Comparison of ENCODE assay signal across 26 cellular contexts in the genomic region with DNA sequence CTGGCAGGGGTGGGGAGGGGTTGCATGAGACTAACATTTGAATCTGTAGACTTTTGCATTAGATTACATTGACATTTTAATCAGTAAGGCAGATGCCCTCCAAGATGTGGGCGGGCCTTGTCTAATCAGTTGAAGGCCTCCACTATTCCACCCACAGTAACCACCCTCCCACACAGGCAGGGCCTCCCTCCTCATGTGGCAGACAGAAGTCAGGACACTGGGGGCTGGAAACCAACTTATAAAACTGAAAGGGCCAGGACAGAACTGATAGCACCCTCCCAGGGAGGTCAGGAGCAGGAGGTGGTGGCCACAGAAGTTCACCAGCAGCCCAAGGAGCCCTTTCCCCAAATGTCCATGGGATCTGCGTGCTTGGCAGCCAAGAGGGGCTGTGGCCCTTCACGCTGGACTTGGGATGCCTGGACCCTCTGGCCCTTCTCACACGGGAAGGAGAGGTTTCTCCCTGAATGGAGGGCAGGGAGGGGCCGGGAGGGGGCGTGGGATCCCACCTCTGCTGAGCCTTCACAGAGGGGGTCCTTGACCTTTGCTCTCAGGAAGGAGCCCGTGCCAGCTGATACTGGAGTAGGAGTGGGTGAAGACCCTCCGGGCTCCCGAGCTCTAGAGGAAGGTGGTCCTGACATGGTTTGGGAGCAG. TPM values are rescaled to one million over a fixed set of nuclear protein-coding genes. Genes with fewer than 3 reads are reported as not detected.
DNase-seq lines count a peak whose midpoint lies in the region; ATAC-seq, FAIRE-seq and TF ChIP-seq lines count a peak whose summit lies in the region.
"Had no signal": no experiment of that assay in that cellular context is flagged by ENCODE, and none has a peak within 500 bp of the region (broad histone marks: within the 10 kb centered on the region; RNA-seq: fewer than 3 reads in every experiment).

No MANE protein-coding gene starts in this region.

- TF ChIP-seq RAD21 in A549 (conservative IDR thresholded peaks at IDR 0.05 in 1 of 2, IDR thresholded peaks at IDR 0.05 in 1 of 2) = no peak

- no peak overlapping the region for H3K27ac ChIP-seq in A549
- no peak overlapping the region for H3K27ac ChIP-seq in BLaER1 treated with 17β-estradiol and CSF1 and Interleukin-3, amounts not matched to agents 10 nM and 100 nM
- H3K27ac ChIP-seq: adrenal gland, Peyer's patch, skin epidermis, suprapubic skin, vagina had no signal

- H3K27ac Mint-ChIP-seq in chondrocyte (ENCODE audit: unreplicated experiment) = peak overlapping the region; percentile 17
- H3K27ac Mint-ChIP-seq: activated CD4-positive, alpha-beta memory T cell treated with anti-CD3 and anti-CD28 coated beads, Interleukin-2, amount 10 ng/mL, durations not matched to agents 7 days and 5 days; endodermal cell; stimulated activated memory B cell treated with anti-CD40 and anti-IgM and Interleukin-4, amounts not matched to agents 10 μg/mL and 1 μg/mL and 100 μg/mL, for 72 hours; WTC11 had no signal

- no peak for TF ChIP-seq POLR2A in A549 (IDR thresholded peaks at IDR 0.05; ENCODE audit: low read length)
- no peak for TF ChIP-seq POLR2A in NB4 (IDR thresholded peaks at IDR 0.05; ENCODE audit: extremely low read depth, insufficient read length)

- H3K4me3 Mint-ChIP-seq in chondrocyte (ENCODE audit: unreplicated experiment) = no peak overlapping the region
- H3K4me3 Mint-ChIP-seq: activated CD4-positive, alpha-beta memory T cell treated with anti-CD3 and anti-CD28 coated beads, Interleukin-2, amount 10 ng/mL, durations not matched to agents 7 days and 5 days; endodermal cell; stimulated activated memory B cell treated with anti-CD40 and anti-IgM and Interleukin-4, amounts not matched to agents 10 μg/mL and 1 μg/mL and 100 μg/mL, for 72 hours; WTC11 had no signal

- peaks cover 0 to 31% (median 18%) of the 10 kb centered on the region in 11 experiments; a peak in 11 of 22 replicates for H3K36me3 ChIP-seq in BLaER1 treated with 17β-estradiol and CSF1 and Interleukin-3, amounts not matched to agents 10 nM and 100 nM
- H3K36me3 ChIP-seq: adrenal gland, Peyer's patch, suprapubic skin, vagina had no signal

- H3K4me3 ChIP-seq in A549 (no peak overlapping the region), NB4 (ENCODE audit: low read depth, low read length) (no peak overlapping the region)
- H3K4me3 ChIP-seq in BLaER1 treated with 17β-estradiol and CSF1 and Interleukin-3, amounts not matched to agents 10 nM and 100 nM = no peak overlapping the region
- H3K4me3 ChIP-seq: adrenal gland, Peyer's patch, skin epidermis, suprapubic skin, vagina had no signal

- WGBS in A549 (ENCODE audit: missing lambda C conversion rate) = 87% methylated on average over 9 of the region's 9 CpGs

- no peak overlapping the region for H3K4me2 ChIP-seq in A549
- peak overlapping the region; percentile 16 to 97 (median 61); a peak in 19 of 22 replicates for H3K4me2 ChIP-seq in BLaER1 treated with 17β-estradiol and CSF1 and Interleukin-3, amounts not matched to agents 10 nM and 100 nM

- no peak for ATAC-seq in A549
- ATAC-seq in GM19035 (IDR thresholded peaks at IDR 0.05; ENCODE audit: unreplicated experiment) = no peak
- ATAC-seq: stimulated activated memory B cell treated with anti-CD40 and anti-IgM and Interleukin-4, amounts not matched to agents 10 μg/mL and 1 μg/mL and 100 μg/mL, for 72 hours; WTC11 had no signal

- no peak overlapping the region for H3K9ac ChIP-seq in BLaER1 treated with 17β-estradiol and CSF1 and Interleukin-3, amounts not matched to agents 10 nM and 100 nM

- peaks cover 0 to 77% (median 24%) of the 10 kb centered on the region in 11 experiments; a peak in 12 of 22 replicates for H4K20me1 ChIP-seq in BLaER1 treated with 17β-estradiol and CSF1 and Interleukin-3, amounts not matched to agents 10 nM and 100 nM

- POLR2A ChIA-PET in A549 (lab: Yijun Ruan, JAX) = no interaction called here

- H3K4me1 ChIP-seq in A549 = peaks cover 21% of the 10 kb centered on the region
- peaks cover 34 to 87% (median 73%) of the 10 kb centered on the region in 10 experiments for H3K4me1 ChIP-seq in BLaER1 treated with 17β-estradiol and CSF1 and Interleukin-3, amounts not matched to agents 10 nM and 100 nM

- CTCF ChIA-PET in A549 (lab: Yijun Ruan, JAX) = interaction anchor here (1.0 to 12.8 kb wide), 7 partner anchors 28 to 105 kb away, joined by 3 to 99 read pairs (median 4); partner anchors contain the start of genes DCXR and NOTUM

- H3K4me1 Mint-ChIP-seq in chondrocyte (ENCODE audit: low read depth) = peaks cover 25% of the 10 kb centered on the region
- H3K4me1 Mint-ChIP-seq: endodermal cell had no signal

- DNase-seq in A549 (ENCODE audit: low read depth in 1 of 2, low spot score in 1 of 2) = no peak
- DNase-seq in NB4 (ENCODE audit: low read depth) = peak; percentile 46
- no peak for DNase-seq in chondrocyte (ENCODE audit: low spot score)
- no peak for DNase-seq in NOMO-1 (lab: John Stamatoyannopoulos, UW; ENCODE audit: unreplicated experiment in 2 of 2)
- DNase-seq in DMS153 treated with DMSO at 0.1 percent for 48 hours (lab: John Stamatoyannopoulos, UW; ENCODE audit: unreplicated experiment) = no peak
- DNase-seq: activated CD4-positive, alpha-beta memory T cell treated with anti-CD3 and anti-CD28 coated beads, Interleukin-2, amount 10 ng/mL, durations not matched to agents 7 days and 5 days; activated effector memory CD4-positive, alpha-beta T cell treated with anti-CD3 and anti-CD28 coated beads, Interleukin-2, amount 50 U/mL, for 16 hours; adrenal gland; cortex of kidney; endodermal cell; H9; NCI-H1092 treated with DMSO at 0.1 percent for 48 hours; NCI-H2081 treated with DMSO at 0.1 percent for 48 hours; occipital lobe; Peyer's patch; stimulated activated CD4-positive, alpha-beta T cell treated with anti-CD3 and anti-CD28 coated beads, Interleukin-2, amount 100 ng/mL, for 24 hours had no signal

- TF ChIP-seq CTCF in A549 (IDR thresholded peaks at IDR 0.05) (no peak), NB4 (IDR thresholded peaks at IDR 0.05; ENCODE audit: low read depth, low read length) (no peak), chondrocyte (IDR thresholded peaks at IDR 0.05) (no peak)

- peaks cover 10% of the 10 kb centered on the region for H3K36me3 Mint-ChIP-seq in chondrocyte (ENCODE audit: low read depth)

- H3K27me3 ChIP-seq in BLaER1 treated with 17β-estradiol and CSF1 and Interleukin-3, amounts not matched to agents 10 nM and 100 nM = peaks cover 15 to 24% (median 19%) of the 10 kb centered on the region in 11 experiments
- H3K27me3 ChIP-seq: adrenal gland, Peyer's patch, suprapubic skin, vagina had no signal

- no peak for FAIRE-seq in A549 (lab: Jason Lieb, UNC)

- no peaks in the 10 kb centered on the region for H3K9me3 Mint-ChIP-seq in chondrocyte (ENCODE audit: low read depth)
- H3K9me3 Mint-ChIP-seq: activated CD4-positive, alpha-beta memory T cell treated with anti-CD3 and anti-CD28 coated beads, Interleukin-2, amount 10 ng/mL, durations not matched to agents 7 days and 5 days; endodermal cell; H9; stimulated activated memory B cell treated with anti-CD40 and anti-IgM and Interleukin-4, amounts not matched to agents 10 μg/mL and 1 μg/mL and 100 μg/mL, for 72 hours; WTC11 had no signal

- TF ChIP-seq EP300 in A549 (IDR thresholded peaks at IDR 0.05) = no peak

- no peaks in the 10 kb centered on the region for H3K9me3 ChIP-seq in A549
- H3K9me3 ChIP-seq in BLaER1 treated with 17β-estradiol and CSF1 and Interleukin-3, amounts not matched to agents 10 nM and 100 nM (replicated peaks in 1 of 11) = no peaks in the 10 kb centered on the region
- H3K9me3 ChIP-seq: adrenal gland, Peyer's patch, suprapubic skin, vagina had no signal

- no peaks in the 10 kb centered on the region for H3K27me3 Mint-ChIP-seq in chondrocyte (ENCODE audit: low read depth)

RNA-seq across cellular contexts. Expression of gene PYCR1, which starts 4.6 kb away (rescaled TPM):
- polyA plus RNA-seq in A549 (2011; rRNA removed) (77.1 and 81.4 TPM in 2 replicates), A549 (2017; fragmentation: RNase III; extraction: RNeasy Plus Mini Kit Qiagen cat#74134 plus additional on column Dnase treatment) (81.4 to 93.3 TPM (median 87.2 TPM) in 3 replicates)
- polyA plus RNA-seq in A549 (2012; cell fraction: cytosol; rRNA removed) = 150 and 202 TPM in 2 replicates
- 126 and 181 TPM in 2 replicates for polyA plus RNA-seq in A549 (2012; cell fraction: nucleus; rRNA removed)
- 94.1 and 104 TPM in 2 replicates for polyA minus RNA-seq in A549 (2011; rRNA and poly(A)+ RNA removed)
- total RNA-seq in chondrocyte = 154 to 235 TPM (median 224 TPM) in 3 replicates

RNA-seq across cellular contexts. Expression of gene MAFG, which starts 4.9 kb away (rescaled TPM):
- 41.6 and 47.9 TPM in 2 replicates for polyA plus RNA-seq in A549 (2011; rRNA removed)
- polyA plus RNA-seq in A549 (2012; cell fraction: cytosol; rRNA removed) = 55.5 and 60.4 TPM in 2 replicates
- 194 and 235 TPM in 2 replicates for polyA plus RNA-seq in A549 (2012; cell fraction: nucleus; rRNA removed)
- 49.8 to 57.9 TPM (median 52.4 TPM) in 3 replicates for polyA plus RNA-seq in A549 (2017; fragmentation: RNase III; extraction: RNeasy Plus Mini Kit Qiagen cat#74134 plus additional on column Dnase treatment)
- 18.1 and 22.6 TPM in 2 replicates for polyA minus RNA-seq in A549 (2011; rRNA and poly(A)+ RNA removed)
- total RNA-seq in chondrocyte = 28.3 to 38.1 TPM (median 37.8 TPM) in 3 replicates

RNA-seq across cellular contexts. Expression of gene SIRT7, which starts 14.5 kb away (rescaled TPM):
- polyA plus RNA-seq in A549 (2011; rRNA removed) = 9.8 and 13.7 TPM in 2 replicates
- 29.1 and 29.7 TPM in 2 replicates for polyA plus RNA-seq in A549 (2012; cell fraction: cytosol; rRNA removed)
- polyA plus RNA-seq in A549 (2012; cell fraction: nucleus; rRNA removed) = 131 and 141 TPM in 2 replicates
- polyA plus RNA-seq in A549 (2017; fragmentation: RNase III; extraction: RNeasy Plus Mini Kit Qiagen cat#74134 plus additional on column Dnase treatment) = 34.0 to 35.2 TPM (median 34.8 TPM) in 3 replicates
- 40.0 and 46.9 TPM in 2 replicates for polyA minus RNA-seq in A549 (2011; rRNA and poly(A)+ RNA removed)
- 14.5 to 16.0 TPM (median 15.8 TPM) in 3 replicates for total RNA-seq in chondrocyte

RNA-seq across cellular contexts. Expression of gene MYADML2, which starts 14.6 kb away (rescaled TPM):
- polyA plus RNA-seq in A549 (2011; rRNA removed) (not detected in 2 replicates), A549 (2017; fragmentation: RNase III; extraction: RNeasy Plus Mini Kit Qiagen cat#74134 plus additional on column Dnase treatment) (not detected in 3 replicates)
- polyA plus RNA-seq in A549 (2012; cell fraction: cytosol; rRNA removed) = not detected in 2 replicates
- polyA plus RNA-seq in A549 (2012; cell fraction: nucleus; rRNA removed) = not detected in 2 replicates
- not detected in 2 replicates for polyA minus RNA-seq in A549 (2011; rRNA and poly(A)+ RNA removed)
- total RNA-seq in chondrocyte = not detected in 3 replicates
- total RNA-seq: activated CD4-positive, alpha-beta memory T cell treated with anti-CD3 and anti-CD28 coated beads, Interleukin-2, amount 10 ng/mL, durations not matched to agents 7 days and 5 days; adrenal gland; endodermal cell; lung microvascular endothelial cell; SK-MEL-5; suprapubic skin; T-helper 2 cell treated with Interferon-gamma antibody and Interleukin-4, amounts not matched to agents 100 ng/mL and 5 ng/mL, for 36 hours; vagina had no signal
- polyA plus RNA-seq: adrenal gland had no signal

RNA-seq across cellular contexts. Expression of gene PCYT2, which starts 21.3 kb away (rescaled TPM):
- polyA plus RNA-seq in A549 (2011; rRNA removed) = 7.1 and 7.7 TPM in 2 replicates
- polyA plus RNA-seq in A549 (2012; cell fraction: cytosol; rRNA removed) = 16.6 and 20.5 TPM in 2 replicates
- polyA plus RNA-seq in A549 (2012; cell fraction: nucleus; rRNA removed) = 39.2 and 46.7 TPM in 2 replicates
- polyA plus RNA-seq in A549 (2017; fragmentation: RNase III; extraction: RNeasy Plus Mini Kit Qiagen cat#74134 plus additional on column Dnase treatment) = 14.8 to 17.0 TPM (median 16.3 TPM) in 3 replicates
- 12.4 and 13.8 TPM in 2 replicates for polyA minus RNA-seq in A549 (2011; rRNA and poly(A)+ RNA removed)
- total RNA-seq in chondrocyte = 28.5 to 32.5 TPM (median 28.8 TPM) in 3 replicates
